Comparison of ENCODE assay signal across 10 cellular contexts in genomic region chr21:37338671-37339526, GRCh38.
DNase-seq lines count a peak whose midpoint lies in the region; ATAC-seq, FAIRE-seq and TF ChIP-seq lines count a peak whose summit lies in the region.
"Had no signal": no experiment of that assay in that cellular context is flagged by ENCODE, and none has a peak within 500 bp of the region (broad histone marks: within the 10 kb centered on the region; RNA-seq: fewer than 3 reads in every experiment).

No MANE protein-coding gene starts in this region.

- no peak for TF ChIP-seq CTCF in WERI-Rb-1 (IDR thresholded peaks at IDR 0.05; ENCODE audit: low read depth, low read length)
- no peak for TF ChIP-seq CTCF in tibial artery (IDR thresholded peaks at IDR 0.05)

- no peaks in the 10 kb centered on the region; the same call in 1 of the 2 replicates for H3K36me3 ChIP-seq in WERI-Rb-1
- no peaks in the 10 kb centered on the region for H3K36me3 ChIP-seq in tibial artery

- H3K27me3 ChIP-seq in WERI-Rb-1 (ENCODE audit: insufficient read depth, low read depth, severe bottlenecking) (no peaks in the 10 kb centered on the region), tibial artery (no peaks in the 10 kb centered on the region)

- no peak for ATAC-seq in HG02870 (IDR thresholded peaks at IDR 0.05; ENCODE audit: unreplicated experiment)
- ATAC-seq in GM21825 (IDR thresholded peaks at IDR 0.05; ENCODE audit: unreplicated experiment): no peak

- H3K4me3 ChIP-seq in WERI-Rb-1 (ENCODE audit: low read depth, low read length): no peak overlapping the region
- H3K4me3 ChIP-seq in tibial artery: peak overlapping the region; percentile 21 to 31

- peaks cover 15% of the 10 kb centered on the region for H3K9me3 ChIP-seq in WERI-Rb-1 (ENCODE audit: severe bottlenecking)
- no peaks in the 10 kb centered on the region for H3K9me3 ChIP-seq in tibial artery

- H3K27ac ChIP-seq in WERI-Rb-1 (no peak overlapping the region), tibial artery (peak overlapping the region; percentile 77 to 82)

- DNase-seq in NCI-H1694 (lab: John Stamatoyannopoulos, UW) (peak; percentile 21), NCI-H1694 treated with DMSO at 0.1 percent for 48 hours (lab: John Stamatoyannopoulos, UW) (no peak), WERI-Rb-1 (peak; percentile 73), tibial artery (peak in 1 of 2 donors; percentile 69)
- no peak for DNase-seq in central memory CD4-positive, alpha-beta T cell
- DNase-seq: activated effector memory CD4-positive, alpha-beta T cell treated with Interleukin-2 at 50 U/mL for 16 hours; AML-193 had no signal

- peak; percentile 53 for FAIRE-seq in islet of Langerhans (lab: Jason Lieb, UNC)

- H3K4me1 ChIP-seq in tibial artery: peaks cover 0 to 22% (median 11%) of the 10 kb centered on the region in 4 donors

- intact Hi-C loops in tibial artery (cut with DNase I; ENCODE audit: low total_unique reads): loop anchor here (2.0 to 10.0 kb wide), 2 partner anchors 28 to 74 kb away; partner anchors contain the start of genes DYRK1A and VPS26C

Comparison
In these comparisons a context has a peak if more than half of its experiments do, and no peak if none do; other contexts are left out.
1. DNase-seq: peak in NCI-H1694 (single experiment) and WERI-Rb-1 (single experiment); none in NCI-H1694 treated with DMSO at 0.1 percent for 48 hours (single experiment) and central memory CD4-positive, alpha-beta T cell (single experiment).